In genomic region chr7:151058766-151059361, GRCh38 we compare ENCODE assay signal across 8 cellular contexts. TPM values are rescaled to one million over a fixed set of nuclear protein-coding genes. Genes with fewer than 3 reads are reported as not detected.
DNase-seq lines count a peak whose midpoint lies in the region; ATAC-seq and TF ChIP-seq lines count a peak whose summit lies in the region.

No MANE protein-coding gene starts in this region.

- no peak overlapping the region for H4K8ac ChIP-seq in mesendoderm (ENCODE audit: low read depth, low read length)

- intact Hi-C loops in transverse colon (cut with DNase I; ENCODE audit: low total_unique reads), result no loop called here

- in situ Hi-C loops in transverse colon (cut with MboI; ENCODE audit: low pct_ligation_motif_present in 1 of 4, low pct_unique_long_range_greater_than_20kb in 1 of 4, low sequenced_read_pairs in 3 of 4), result no loop called here

- H3K9me3 ChIP-seq in transverse colon, result no peaks in the 10 kb centered on the region

- peak overlapping the region; percentile 75 for H3K23ac ChIP-seq in mesendoderm (ENCODE audit: low read length)

- peak overlapping the region; percentile 62 for H3K4me3 ChIP-seq in mesendoderm (ENCODE audit: low read length)
- peak overlapping the region; percentile 7 to 80 (median 76) for H3K4me3 ChIP-seq in transverse colon

- no peak for ATAC-seq in HG03025 (IDR thresholded peaks at IDR 0.05; ENCODE audit: low FRiP score, unreplicated experiment)

- H3K27ac ChIP-seq in caudate nucleus (ENCODE audit: low read depth, low read length), result peak overlapping the region; percentile 100
- peak overlapping the region; percentile 73 for H3K27ac ChIP-seq in mesendoderm (ENCODE audit: low read depth, low read length)
- H3K27ac ChIP-seq in transverse colon, result peak overlapping the region; percentile 95 to 98 (median 96)

- TF ChIP-seq POLR2A in transverse colon (IDR thresholded peaks at IDR 0.05), result no peak

- TF ChIP-seq CTCF in transverse colon (IDR thresholded peaks at IDR 0.05), result no peak

- no peaks in the 10 kb centered on the region for H3K79me2 ChIP-seq in mesendoderm (ENCODE audit: control insufficient read depth, insufficient read depth, low read length)

- WGBS in mesendoderm (ENCODE audit: extremely low coverage, insufficient coverage, low lambda C conversion rate), result no CpG with 5 or more reads among the region's 18 CpGs
- 5% methylated on average over 17 of the region's 18 CpGs; no CpG with 5 or more reads in 1 of the 2 donors for WGBS in transverse colon (ENCODE audit: low coverage in 1 of 2), 2 donors

- H3K4me1 ChIP-seq in mesendoderm (ENCODE audit: control insufficient read depth, low read depth, low read length) (peaks cover 21% of the 10 kb centered on the region), transverse colon (peaks cover 27 to 58% (median 56%) of the 10 kb centered on the region in 4 donors)

- H3K18ac ChIP-seq in mesendoderm (ENCODE audit: low read length), result peak overlapping the region; percentile 52

- no peak overlapping the region for H3K4ac ChIP-seq in mesendoderm (ENCODE audit: low read depth, low read length)

- peak overlapping the region; percentile 75 for H3K9ac ChIP-seq in mesendoderm (ENCODE audit: low read length)

- DNase-seq in NCI-H146 (lab: John Stamatoyannopoulos, UW), result peak; percentile 33
- DNase-seq in NCI-H146 treated with DMSO at 0.1 percent for 48 hours (lab: John Stamatoyannopoulos, UW; ENCODE audit: unreplicated experiment), result no peak
- peak; percentile 64 for DNase-seq in NCI-H69 (lab: John Stamatoyannopoulos, UW)
- peak in 7 of 61 donors; percentile 42 to 72 (median 57) for DNase-seq in caudate nucleus (lab: John Stamatoyannopoulos, UW)
- peak; percentile 58 for DNase-seq in mesendoderm
- DNase-seq in transverse colon, result no peak
- no peak for DNase-seq in NOMO-1 treated with DMSO at 0.1 percent for 48 hours (lab: John Stamatoyannopoulos, UW; ENCODE audit: unreplicated experiment)

- peak overlapping the region; percentile 98 for H3K4me2 ChIP-seq in mesendoderm (ENCODE audit: low read length)

- peak overlapping the region; percentile 87 for H3K56ac ChIP-seq in mesendoderm (ENCODE audit: low read length)

- no peak overlapping the region for H2BK120ac ChIP-seq in mesendoderm (ENCODE audit: low read depth, low read length)

- H4K5ac ChIP-seq in mesendoderm (ENCODE audit: low read length), result peak overlapping the region; percentile 85

- H3K27me3 ChIP-seq in mesendoderm (ENCODE audit: insufficient read depth, low read length, poor library complexity) (no peaks in the 10 kb centered on the region), transverse colon (no peaks in the 10 kb centered on the region)

- H3K79me1 ChIP-seq in mesendoderm (ENCODE audit: low read length), result peaks cover 6% of the 10 kb centered on the region

- H2AK5ac ChIP-seq in mesendoderm (ENCODE audit: low read length), result peak overlapping the region; percentile 29

- H3K36me3 ChIP-seq in mesendoderm (ENCODE audit: control insufficient read depth, insufficient read depth, low read length) (no peaks in the 10 kb centered on the region), transverse colon (no peaks in the 10 kb centered on the region)

- TF ChIP-seq EP300 in transverse colon (IDR thresholded peaks at IDR 0.05; ENCODE audit: low read depth), result no peak

- H2BK5ac ChIP-seq in mesendoderm (ENCODE audit: low read length), result peak overlapping the region; percentile 76

- no peak overlapping the region for H2BK15ac ChIP-seq in mesendoderm (replicated peaks; ENCODE audit: low read depth)

RNA-seq across cellular contexts. Expression of gene SLC4A2, which starts 0.5 kb away (rescaled TPM):
- polyA plus RNA-seq in mesendoderm (2013, experiment 1 of 2), result 51.8 TPM
- polyA plus RNA-seq in mesendoderm (2013, experiment 2 of 2), result 53.3 TPM
- 100 to 1,000 TPM in 2 of 4 donors, 10 to 100 TPM in 2; 61.7 to 464 (median 83.2) TPM for total RNA-seq in transverse colon

RNA-seq across cellular contexts. Expression of gene CDK5, which starts 1.2 kb away (rescaled TPM):
- 9.7 TPM for polyA plus RNA-seq in mesendoderm (2013, experiment 1 of 2)
- polyA plus RNA-seq in mesendoderm (2013, experiment 2 of 2), result 10.1 TPM
- total RNA-seq in transverse colon, result 10 to 100 TPM in 3 of 4 donors, 1 to 10 TPM in 1; 1.1 to 33.8 (median 10.7) TPM

RNA-seq across cellular contexts. Expression of gene ASIC3, which starts 10.5 kb away (rescaled TPM):
- 0.27 TPM for polyA plus RNA-seq in mesendoderm (2013, experiment 1 of 2)
- 0.31 TPM for polyA plus RNA-seq in mesendoderm (2013, experiment 2 of 2)
- 1 to 10 TPM; 2.6 to 4.3 (median 3.1) TPM for total RNA-seq in transverse colon

RNA-seq across cellular contexts. Expression of gene FASTK, which starts 21.7 kb away (rescaled TPM):
- polyA plus RNA-seq in mesendoderm (2013, experiment 1 of 2), result 29.3 TPM
- 27.9 TPM for polyA plus RNA-seq in mesendoderm (2013, experiment 2 of 2)
- 100 to 1,000 TPM; 121 to 241 (median 144) TPM for total RNA-seq in transverse colon

RNA-seq across cellular contexts. Expression of gene TMUB1, which starts 24.4 kb away (rescaled TPM):
- 43.1 TPM for polyA plus RNA-seq in mesendoderm (2013, experiment 1 of 2)
- polyA plus RNA-seq in mesendoderm (2013, experiment 2 of 2), result 42.0 TPM
- 100 to 1,000 TPM in 1 of 4 donors, 10 to 100 TPM in 3; 67.5 to 105 (median 85.9) TPM for total RNA-seq in transverse colon

Comparison
In these comparisons a context has a peak if more than half of its experiments do, and no peak if none do; other contexts are left out.
1. DNase-seq: peak in NCI-H146 (single experiment), NCI-H69 (single experiment) and mesendoderm (single experiment); none in NCI-H146 treated with DMSO at 0.1 percent for 48 hours (single experiment), transverse colon (single experiment) and NOMO-1 treated with DMSO at 0.1 percent for 48 hours (single experiment).
2. Peak in every context shown above with its lines, with median percentiles within 50 percentile points of each other: H3K27ac ChIP-seq.